In genomic region chr20:32652739-32653526, GRCh38 we compare ENCODE assay signal across 8 cellular contexts. TPM values are rescaled to one million over a fixed set of nuclear protein-coding genes. Genes with fewer than 3 reads are reported as not detected.
DNase-seq lines count a peak whose midpoint lies in the region; ATAC-seq and TF ChIP-seq lines count a peak whose summit lies in the region.

No MANE protein-coding gene starts in this region.

- no peak overlapping the region for H3K27ac ChIP-seq in OCI-LY3 (ENCODE audit: low read length)

- 0 out of 2 replicates have a peak, but pooled peaks cover under 1% of the 10 kb centered on the region for H3K27me3 ChIP-seq in OCI-LY3 (ENCODE audit: low read depth, low read length)

- H3K9me3 Mint-ChIP-seq in endothelial cell (ENCODE audit: unreplicated experiment) = no peaks in the 10 kb centered on the region

- peaks cover 5% of the 10 kb centered on the region for H3K36me3 Mint-ChIP-seq in endothelial cell (ENCODE audit: low read depth, unreplicated experiment)

- TF ChIP-seq CTCF in GM12864 (IDR thresholded peaks at IDR 0.05; ENCODE audit: low read depth, low read length, missing control alignments) (peak; percentile 89), OCI-LY3 (IDR thresholded peaks at IDR 0.05; ENCODE audit: low read depth, low read length) (peak; percentile 97), endothelial cell (IDR thresholded peaks at IDR 0.05; ENCODE audit: unreplicated experiment) (peak; percentile 97), mucosa of descending colon (IDR thresholded peaks at IDR 0.05) (peak; percentile 82)

- H3K4me2 ChIP-seq in OCI-LY3 (ENCODE audit: low read length) = peak overlapping the region; percentile 52

- peaks cover 10% of the 10 kb centered on the region for H3K4me1 Mint-ChIP-seq in endothelial cell (ENCODE audit: unreplicated experiment)

- no peaks in the 10 kb centered on the region for H3K36me3 ChIP-seq in OCI-LY3 (replicated peaks; ENCODE audit: low read depth, low read length)
- H3K36me3 ChIP-seq in mucosa of descending colon (ENCODE audit: low read depth) = no peaks in the 10 kb centered on the region

- H3K4me3 Mint-ChIP-seq in endothelial cell (ENCODE audit: unreplicated experiment) = no peak overlapping the region

- no peak overlapping the region for H3K4me3 ChIP-seq in GM12864 (ENCODE audit: low read depth, low read length)
- peak overlapping the region; percentile 41 for H3K4me3 ChIP-seq in OCI-LY3 (ENCODE audit: low read length)
- no peak overlapping the region for H3K4me3 ChIP-seq in mucosa of descending colon

- intact Hi-C loops in mucosa of descending colon (cut with DNase I, micrococcal nuclease) = loop anchor here (2.0 to 5.0 kb wide), 2 partner anchors 130 to 131 kb away; no protein-coding TSS in a partner anchor

- H3K9me3 ChIP-seq in OCI-LY3 (ENCODE audit: insufficient read depth, low read length) (no peaks in the 10 kb centered on the region), mucosa of descending colon (no peaks in the 10 kb centered on the region)

- peaks cover 5% of the 10 kb centered on the region for H3K27me3 Mint-ChIP-seq in endothelial cell (ENCODE audit: unreplicated experiment)

- ATAC-seq in mucosa of descending colon (peak; percentile 98), HG02588 (IDR thresholded peaks at IDR 0.05; ENCODE audit: unreplicated experiment) (no peak)

- no peak overlapping the region for H3K9ac ChIP-seq in OCI-LY3 (ENCODE audit: low read length)

- DNase-seq in GM12864 (ENCODE audit: low read depth) (peak; percentile 25), HT-29 (ENCODE audit: low spot score) (peak; percentile 95), endothelial cell (ENCODE audit: low spot score) (peak; percentile 91), mucosa of descending colon (peak; percentile 84 to 90 (median 89))
- DNase-seq in activated CD8-positive, alpha-beta memory T cell treated with anti-CD3 and anti-CD28 coated beads, Interleukin-2, amount 50 U/mL, for 4 hours = peak; percentile 89
- DNase-seq in stimulated activated CD8-positive, alpha-beta memory T cell treated with anti-CD3 and anti-CD28 coated beads, Interleukin-4, amount 100 ng/mL, for 4 hours (ENCODE audit: low read depth in 2 of 2, low spot score in 1 of 2) = peak; percentile 72 to 91

- H4K20me1 ChIP-seq in OCI-LY3 (ENCODE audit: insufficient read depth, low read length) = no peaks in the 10 kb centered on the region

- no peak overlapping the region for H3K27ac Mint-ChIP-seq in endothelial cell (ENCODE audit: unreplicated experiment)

- H3K79me2 ChIP-seq in OCI-LY3 (ENCODE audit: low read length) = no peaks in the 10 kb centered on the region

- peak overlapping the region; percentile 64; the same call in 1 of the 2 replicates for H2AFZ ChIP-seq in OCI-LY3 (ENCODE audit: low read depth, low read length)

- peaks cover 7% of the 10 kb centered on the region for H3K4me1 ChIP-seq in OCI-LY3 (ENCODE audit: low read length)
- no peaks in the 10 kb centered on the region for H3K4me1 ChIP-seq in mucosa of descending colon (ENCODE audit: low read depth)

RNA-seq across cellular contexts. Expression of gene C20orf203, which starts 20.8 kb away (rescaled TPM):
- not detected in 2 replicates for total RNA-seq in HT-29 (2014; rRNA removed; shearing (Covaris generic))
- total RNA-seq in endothelial cell (ENCODE audit: unreplicated experiment) (not detected), mucosa of descending colon (under 1 TPM in 1 of 3 donors, not detected in 2; 0.09 TPM)

Comparison
In these comparisons a context has a peak if more than half of its experiments do, and no peak if none do; other contexts are left out.
1. DNase-seq: peak in every context shown above with its lines; median percentile 95 in HT-29; 91 in endothelial cell; 89 in activated CD8-positive, alpha-beta memory T cell treated with anti-CD3 and anti-CD28 coated beads, Interleukin-2, amount 50 U/mL, for 4 hours; 89 in mucosa of descending colon; 82 in stimulated activated CD8-positive, alpha-beta memory T cell treated with anti-CD3 and anti-CD28 coated beads, Interleukin-4, amount 100 ng/mL, for 4 hours; 25 in GM12864.